ENCODE assay signal across 10 cellular contexts in genomic region chr2:54604771-54605350, GRCh38.
DNase-seq lines count a peak whose midpoint lies in the region; ATAC-seq and TF ChIP-seq lines count a peak whose summit lies in the region.
"Had no signal": no experiment of that assay in that cellular context is flagged by ENCODE, and none has a peak within 500 bp of the region (broad histone marks: within the 10 kb centered on the region; RNA-seq: fewer than 3 reads in every experiment).

No MANE protein-coding gene starts in this region.

- no peak for TF ChIP-seq CTCF in CD14-positive monocyte (IDR thresholded peaks at IDR 0.05)
- TF ChIP-seq CTCF in brain (conservative IDR thresholded peaks at IDR 0.05): no peak
- TF ChIP-seq CTCF in nephron progenitor cell (IDR thresholded peaks at IDR 0.05): no peak

- H3K27ac Mint-ChIP-seq in CD14-positive monocyte: peak overlapping the region in 5 of 7 donors; percentile 10 to 72 (median 48)
- peak overlapping the region in 4 of 5 experiments; percentile 15 to 71 (median 33) for H3K27ac Mint-ChIP-seq in brain
- H3K27ac Mint-ChIP-seq in nephron progenitor cell: peak overlapping the region; percentile 62

- H3K36me3 Mint-ChIP-seq in CD14-positive monocyte (peaks cover 12 to 23% of the 10 kb centered on the region in 2 donors), brain (peaks cover 23% of the 10 kb centered on the region), nephron progenitor cell (ENCODE audit: low read depth) (peaks cover 26% of the 10 kb centered on the region)

- ATAC-seq in HG02759 (IDR thresholded peaks at IDR 0.05; ENCODE audit: unreplicated experiment) (peak; percentile 44), GM18511 (IDR thresholded peaks at IDR 0.05; ENCODE audit: unreplicated experiment) (no peak)

- intact Hi-C loops in CD14-positive monocyte (cut with micrococcal nuclease): no loop called here

- peaks cover 0 to 2% (median 0%) of the 10 kb centered on the region in 3 donors for H3K27me3 Mint-ChIP-seq in CD14-positive monocyte (ENCODE audit: low read depth in 3 of 3)
- H3K27me3 Mint-ChIP-seq in brain: peaks cover 3% of the 10 kb centered on the region
- H3K27me3 Mint-ChIP-seq in nephron progenitor cell (ENCODE audit: low read depth, poor library complexity): no peaks in the 10 kb centered on the region

- peak overlapping the region; percentile 70 to 93 for H3K4me3 Mint-ChIP-seq in CD14-positive monocyte
- H3K4me3 Mint-ChIP-seq in brain: no peak overlapping the region
- H3K4me3 Mint-ChIP-seq in nephron progenitor cell: no peak overlapping the region

- H3K9me3 Mint-ChIP-seq in CD14-positive monocyte (no peaks in the 10 kb centered on the region), brain (peaks cover 0 to 3% (median 0%) of the 10 kb centered on the region in 5 experiments), nephron progenitor cell (no peaks in the 10 kb centered on the region)

- DNase-seq in CD14-positive monocyte (ENCODE audit: low spot score): no peak
- no peak for DNase-seq in nephron progenitor cell
- DNase-seq in central memory CD4-positive, alpha-beta T cell: no peak
- DNase-seq in NCI-H526 treated with DMSO at 0.1 percent for 48 hours (lab: John Stamatoyannopoulos, UW): no peak
- no peak for DNase-seq in NCI-H1105 treated with DMSO at 0.1 percent for 48 hours (lab: John Stamatoyannopoulos, UW)
- DNase-seq: DMS79, NCI-H526 had no signal

- H3K4me1 Mint-ChIP-seq in CD14-positive monocyte (peaks cover 34% of the 10 kb centered on the region), brain (peaks cover 83% of the 10 kb centered on the region), nephron progenitor cell (peaks cover 70% of the 10 kb centered on the region)

Comparison
In these comparisons a context has a peak if more than half of its experiments do, and no peak if none do; other contexts are left out.
1. H3K4me3 Mint-ChIP-seq: peak in CD14-positive monocyte (2 of 2); none in brain (0 of 5) and nephron progenitor cell (single experiment).
2. Peak in every context shown above with its lines, with median percentiles within 50 percentile points of each other: H3K27ac Mint-ChIP-seq.